Comparison of ENCODE assay signal across 8 cellular contexts in genomic region chr14:51873221-51873893, GRCh38.
DNase-seq lines count a peak whose midpoint lies in the region; ATAC-seq, FAIRE-seq and TF ChIP-seq lines count a peak whose summit lies in the region.

No MANE protein-coding gene starts in this region.

- H3K9me3 Mint-ChIP-seq in activated naive CD8-positive, alpha-beta T cell (ENCODE audit: low read depth), result no peaks in the 10 kb centered on the region

- peaks cover 22% of the 10 kb centered on the region for H3K36me3 Mint-ChIP-seq in activated naive CD8-positive, alpha-beta T cell

- H3K4me3 ChIP-seq in AG04449 (ENCODE audit: low read depth, low read length) (no peak overlapping the region), GM12865 (ENCODE audit: low read depth, low read length) (no peak overlapping the region)

- H3K4me3 Mint-ChIP-seq in activated naive CD8-positive, alpha-beta T cell, result peak overlapping the region; percentile 70

- peak overlapping the region; percentile 91 for H3K27ac Mint-ChIP-seq in activated naive CD8-positive, alpha-beta T cell

- CTCF ChIA-PET in AG04449 (lab: Yijun Ruan, JAX), result interaction anchor here (0.9 kb wide), 1 partner anchor 13 kb away, joined by 4 read pairs; the partner anchor contains the start of gene GNG2

- POLR2A ChIA-PET in AG04449 (lab: Yijun Ruan, JAX), result no interaction called here

- H3K27me3 Mint-ChIP-seq in activated naive CD8-positive, alpha-beta T cell, result no peaks in the 10 kb centered on the region

- DNase-seq in AG04449 (ENCODE audit: low read depth, low spot score) (peak; percentile 93), GM12865 (ENCODE audit: low read depth) (peak; percentile 94), NCI-H1105 treated with DMSO at 0.1 percent for 48 hours (lab: John Stamatoyannopoulos, UW) (peak; percentile 97), NCI-H526 (lab: John Stamatoyannopoulos, UW) (no peak), cortex of kidney (lab: John Stamatoyannopoulos, UW) (no peak)

- no peak for TF ChIP-seq CTCF in AG04449 (IDR thresholded peaks at IDR 0.05; ENCODE audit: insufficient read depth, low read length, missing control alignments)
- TF ChIP-seq CTCF in GM12865 (IDR thresholded peaks at IDR 0.05; ENCODE audit: insufficient read depth, low read depth, low read length, missing control alignments), result no peak

- FAIRE-seq in islet of Langerhans (lab: Jason Lieb, UNC), result peak; percentile 100

- peak; percentile 90 for ATAC-seq in HG02623 (IDR thresholded peaks at IDR 0.05; ENCODE audit: unreplicated experiment)

- H3K4me1 Mint-ChIP-seq in activated naive CD8-positive, alpha-beta T cell (ENCODE audit: low read depth), result peaks cover 67% of the 10 kb centered on the region

Comparison
In these comparisons a context has a peak if more than half of its experiments do, and no peak if none do; other contexts are left out.
1. DNase-seq: peak in AG04449 (single experiment), GM12865 (single experiment) and NCI-H1105 treated with DMSO at 0.1 percent for 48 hours (single experiment); none in NCI-H526 (0 of 2) and cortex of kidney (single experiment).